In the genomic region with DNA sequence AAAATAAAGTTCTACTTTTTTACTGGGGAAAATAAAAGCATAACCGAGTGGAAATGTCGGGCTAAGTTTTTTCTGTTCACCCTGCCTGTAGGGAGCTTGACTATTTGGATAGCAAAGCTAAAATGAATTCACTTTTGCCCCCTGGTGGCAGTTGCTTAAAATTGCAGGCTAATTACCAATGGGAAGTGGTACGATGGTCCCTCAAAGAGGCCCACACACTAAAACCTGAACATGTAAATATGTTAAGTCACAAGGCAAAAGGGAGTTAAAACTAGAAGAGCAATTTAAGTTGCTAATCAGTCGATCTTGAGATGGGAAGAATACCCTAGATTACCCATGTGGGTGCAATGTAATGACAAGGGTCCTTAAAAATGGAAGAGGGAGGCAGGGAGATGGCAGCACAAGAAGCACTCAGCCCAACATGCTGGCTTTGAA, we compare ENCODE assay signal across 2 cellular contexts.
TF ChIP-seq lines count a peak whose summit lies in the region.

No MANE protein-coding gene starts in this region.

TF ChIP-seq in SK-N-SH, 30 proteins besides CTCF, POLR2A, EP300 and RAD21 (continued from another document):
- TF ChIP-seq, protein P1, sequence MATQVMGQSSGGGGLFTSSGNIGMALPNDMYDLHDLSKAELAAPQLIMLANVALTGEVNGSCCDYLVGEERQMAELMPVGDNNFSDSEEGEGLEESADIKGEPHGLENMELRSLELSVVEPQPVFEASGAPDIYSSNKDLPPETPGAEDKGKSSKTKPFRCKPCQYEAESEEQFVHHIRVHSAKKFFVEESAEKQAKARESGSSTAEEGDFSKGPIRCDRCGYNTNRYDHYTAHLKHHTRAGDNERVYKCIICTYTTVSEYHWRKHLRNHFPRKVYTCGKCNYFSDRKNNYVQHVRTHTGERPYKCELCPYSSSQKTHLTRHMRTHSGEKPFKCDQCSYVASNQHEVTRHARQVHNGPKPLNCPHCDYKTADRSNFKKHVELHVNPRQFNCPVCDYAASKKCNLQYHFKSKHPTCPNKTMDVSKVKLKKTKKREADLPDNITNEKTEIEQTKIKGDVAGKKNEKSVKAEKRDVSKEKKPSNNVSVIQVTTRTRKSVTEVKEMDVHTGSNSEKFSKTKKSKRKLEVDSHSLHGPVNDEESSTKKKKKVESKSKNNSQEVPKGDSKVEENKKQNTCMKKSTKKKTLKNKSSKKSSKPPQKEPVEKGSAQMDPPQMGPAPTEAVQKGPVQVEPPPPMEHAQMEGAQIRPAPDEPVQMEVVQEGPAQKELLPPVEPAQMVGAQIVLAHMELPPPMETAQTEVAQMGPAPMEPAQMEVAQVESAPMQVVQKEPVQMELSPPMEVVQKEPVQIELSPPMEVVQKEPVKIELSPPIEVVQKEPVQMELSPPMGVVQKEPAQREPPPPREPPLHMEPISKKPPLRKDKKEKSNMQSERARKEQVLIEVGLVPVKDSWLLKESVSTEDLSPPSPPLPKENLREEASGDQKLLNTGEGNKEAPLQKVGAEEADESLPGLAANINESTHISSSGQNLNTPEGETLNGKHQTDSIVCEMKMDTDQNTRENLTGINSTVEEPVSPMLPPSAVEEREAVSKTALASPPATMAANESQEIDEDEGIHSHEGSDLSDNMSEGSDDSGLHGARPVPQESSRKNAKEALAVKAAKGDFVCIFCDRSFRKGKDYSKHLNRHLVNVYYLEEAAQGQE (IDR thresholded peaks at IDR 0.05; ENCODE audit: low read depth, low read length), result no peak
- TF ChIP-seq FOXJ3 (CRISPR knock-in tag; IDR thresholded peaks at IDR 0.05), result no peak
- no peak for TF ChIP-seq SIN3A (IDR thresholded peaks at IDR 0.05; ENCODE audit: borderline replicate concordance, low read depth, low read length)
- no peak for TF ChIP-seq RFX5 (IDR thresholded peaks at IDR 0.05; ENCODE audit: low read length)

TF ChIP-seq in SK-N-SH treated with all-trans-retinoic acid at 6 μM for 48 hours, 23 proteins besides CTCF, POLR2A, EP300 and RAD21 (continued from another document):
- TF ChIP-seq, protein P2, sequence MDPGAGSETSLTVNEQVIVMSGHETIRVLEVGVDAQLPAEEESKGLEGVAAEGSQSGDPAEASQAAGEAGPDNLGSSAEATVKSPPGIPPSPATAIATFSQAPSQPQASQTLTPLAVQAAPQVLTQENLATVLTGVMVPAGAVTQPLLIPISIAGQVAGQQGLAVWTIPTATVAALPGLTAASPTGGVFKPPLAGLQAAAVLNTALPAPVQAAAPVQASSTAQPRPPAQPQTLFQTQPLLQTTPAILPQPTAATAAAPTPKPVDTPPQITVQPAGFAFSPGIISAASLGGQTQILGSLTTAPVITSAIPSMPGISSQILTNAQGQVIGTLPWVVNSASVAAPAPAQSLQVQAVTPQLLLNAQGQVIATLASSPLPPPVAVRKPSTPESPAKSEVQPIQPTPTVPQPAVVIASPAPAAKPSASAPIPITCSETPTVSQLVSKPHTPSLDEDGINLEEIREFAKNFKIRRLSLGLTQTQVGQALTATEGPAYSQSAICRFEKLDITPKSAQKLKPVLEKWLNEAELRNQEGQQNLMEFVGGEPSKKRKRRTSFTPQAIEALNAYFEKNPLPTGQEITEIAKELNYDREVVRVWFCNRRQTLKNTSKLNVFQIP (CRISPR knock-in tag; IDR thresholded peaks at IDR 0.05; ENCODE audit: borderline replicate concordance, low read depth), result no peak
- TF ChIP-seq ZC3H10 (CRISPR knock-in tag; IDR thresholded peaks at IDR 0.05) (no peak), CSDC2 (CRISPR knock-in tag; IDR thresholded peaks at IDR 0.05) (no peak), TCF4 (CRISPR knock-in tag; IDR thresholded peaks at IDR 0.05; ENCODE audit: borderline replicate concordance) (no peak), RARB (CRISPR knock-in tag; IDR thresholded peaks at IDR 0.05) (no peak)
- TF ChIP-seq, protein P3, sequence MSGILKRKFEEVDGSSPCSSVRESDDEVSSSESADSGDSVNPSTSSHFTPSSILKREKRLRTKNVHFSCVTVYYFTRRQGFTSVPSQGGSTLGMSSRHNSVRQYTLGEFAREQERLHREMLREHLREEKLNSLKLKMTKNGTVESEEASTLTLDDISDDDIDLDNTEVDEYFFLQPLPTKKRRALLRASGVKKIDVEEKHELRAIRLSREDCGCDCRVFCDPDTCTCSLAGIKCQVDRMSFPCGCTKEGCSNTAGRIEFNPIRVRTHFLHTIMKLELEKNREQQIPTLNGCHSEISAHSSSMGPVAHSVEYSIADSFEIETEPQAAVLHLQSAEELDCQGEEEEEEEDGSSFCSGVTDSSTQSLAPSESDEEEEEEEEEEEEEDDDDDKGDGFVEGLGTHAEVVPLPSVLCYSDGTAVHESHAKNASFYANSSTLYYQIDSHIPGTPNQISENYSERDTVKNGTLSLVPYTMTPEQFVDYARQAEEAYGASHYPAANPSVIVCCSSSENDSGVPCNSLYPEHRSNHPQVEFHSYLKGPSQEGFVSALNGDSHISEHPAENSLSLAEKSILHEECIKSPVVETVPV (CRISPR knock-in tag; IDR thresholded peaks at IDR 0.05), result no peak
